ENCODE assay signal across 14 cellular contexts in the genomic region with DNA sequence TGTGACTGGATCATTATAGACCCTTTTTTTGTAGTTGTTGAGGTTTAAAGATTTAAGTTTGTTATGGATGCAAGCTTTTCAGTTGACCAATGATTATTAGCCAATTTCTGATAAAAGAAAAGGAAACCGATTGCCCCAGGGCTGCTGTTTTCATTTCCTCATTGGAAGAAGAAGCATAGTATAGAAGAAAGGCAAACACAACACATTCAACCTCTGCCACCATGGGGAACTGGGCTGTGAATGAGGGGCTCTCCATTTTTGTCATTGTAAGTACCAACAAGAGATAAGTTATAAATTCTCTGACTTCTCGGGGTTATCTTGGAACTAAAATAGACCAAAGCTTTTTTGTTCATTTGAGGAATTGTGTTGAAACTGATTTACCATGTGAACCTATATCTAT. TPM values are rescaled to one million over a fixed set of nuclear protein-coding genes. Genes with fewer than 3 reads are reported as not detected.
DNase-seq lines count a peak whose midpoint lies in the region; ATAC-seq and TF ChIP-seq lines count a peak whose summit lies in the region.
"Had no signal": no experiment of that assay in that cellular context is flagged by ENCODE, and none has a peak within 500 bp of the region (broad histone marks: within the 10 kb centered on the region; RNA-seq: fewer than 3 reads in every experiment).

A gene (plus strand): TSS at position 203 of the 400 bp plus-strand sequence. CDS start 19 bp downstream, at position 222.

- H3K4me3 ChIP-seq in OCI-LY1 (ENCODE audit: low read depth, low read length, poor library complexity, severe bottlenecking), result peak within 1 kb of the TSS; percentile 36
- H3K4me3 ChIP-seq: thyroid gland had no signal

- H3K36me3 Mint-ChIP-seq in naive B cell (peaks cover 18 to 34% of the 10 kb centered on the region in 2 donors), nephron progenitor cell (ENCODE audit: low read depth) (no peaks in the 10 kb centered on the region)
- H3K36me3 Mint-ChIP-seq: CD4-positive, CD25-positive, alpha-beta regulatory T cell had no signal

- DNase-seq in CD1c-positive myeloid dendritic cell (ENCODE audit: extremely low spot score) (peak; percentile 55), naive B cell (peak; percentile 26), NCI-H2227 (lab: John Stamatoyannopoulos, UW; ENCODE audit: unreplicated experiment) (no peak), NCI-H1417 (lab: John Stamatoyannopoulos, UW) (no peak), NCI-H1105 treated with DMSO at 0.1 percent for 48 hours (lab: John Stamatoyannopoulos, UW) (no peak), nephron progenitor cell (no peak)
- DNase-seq: amniotic stem cell; CD4-positive, CD25-positive, alpha-beta regulatory T cell; NCI-H524 treated with DMSO at 0.1 percent for 48 hours; thyroid gland had no signal

- H2AFZ ChIP-seq in OCI-LY1 (ENCODE audit: low read length), result no peak within 1 kb of the TSS; the same call in 1 of the 2 replicates

- H4K20me1 ChIP-seq in OCI-LY1 (ENCODE audit: insufficient read depth, low read length), result no peaks in the 10 kb centered on the region

- peak within 1 kb of the TSS; percentile 37; the same call in 1 of the 2 replicates for H3K9ac ChIP-seq in OCI-LY1 (ENCODE audit: low read length)

- no peaks in the 10 kb centered on the region for H3K27me3 ChIP-seq in OCI-LY1 (ENCODE audit: insufficient read depth, low read length)
- H3K27me3 ChIP-seq: thyroid gland had no signal

- peak within 1 kb of the TSS; percentile 51 for H3K27ac ChIP-seq in OCI-LY1 (ENCODE audit: low read depth, low read length, poor library complexity, severe bottlenecking)
- H3K27ac ChIP-seq: epithelial cell of prostate, thyroid gland had no signal

- H3K27me3 Mint-ChIP-seq in naive B cell (peaks cover 0 to 18% (median 0%) of the 10 kb centered on the region in 3 donors), nephron progenitor cell (ENCODE audit: low read depth, poor library complexity) (no peaks in the 10 kb centered on the region)
- H3K27me3 Mint-ChIP-seq: CD4-positive, CD25-positive, alpha-beta regulatory T cell had no signal

- ATAC-seq in GM19351 (IDR thresholded peaks at IDR 0.05; ENCODE audit: unreplicated experiment) (peak; percentile 32), naive B cell (ENCODE audit: low read depth in 2 of 2) (peak; percentile 54 to 61)

- H3K4me3 Mint-ChIP-seq in naive B cell, result peak within 1 kb of the TSS; percentile 90 to 97 (median 94)
- H3K4me3 Mint-ChIP-seq in nephron progenitor cell, result no peak within 1 kb of the TSS
- H3K4me3 Mint-ChIP-seq: CD4-positive, CD25-positive, alpha-beta regulatory T cell; T-helper 1 cell treated with Interleukin-12 subunit alpha and Interleukin-12 subunit beta and Interleukin-4 antibody, amounts not matched to agents 30 μg/mL and 1 μg/mL, for 36 hours had no signal

- no peaks in the 10 kb centered on the region for H3K9me2 ChIP-seq in OCI-LY1 (ENCODE audit: low read depth, low read length)

- H3K27ac Mint-ChIP-seq in naive B cell (peak within 1 kb of the TSS; percentile 51 to 94 (median 87)), nephron progenitor cell (no peak within 1 kb of the TSS)
- H3K27ac Mint-ChIP-seq: CD4-positive, CD25-positive, alpha-beta regulatory T cell; T-helper 1 cell treated with Interleukin-12 subunit alpha and Interleukin-12 subunit beta and Interleukin-4 antibody, amounts not matched to agents 30 μg/mL and 1 μg/mL, for 36 hours had no signal

- H3K36me3 ChIP-seq in OCI-LY1 (ENCODE audit: insufficient read depth, low read length), result no peaks in the 10 kb centered on the region
- H3K36me3 ChIP-seq: thyroid gland had no signal

- no peaks in the 10 kb centered on the region for H3F3A ChIP-seq in OCI-LY1 (ENCODE audit: insufficient read depth, low read length)

- H3K4me1 Mint-ChIP-seq in naive B cell (peaks cover 46 to 55% (median 54%) of the 10 kb centered on the region in 3 donors), nephron progenitor cell (no peaks in the 10 kb centered on the region)

- H3K4me1 ChIP-seq in OCI-LY1 (ENCODE audit: insufficient read depth, low read length, severe bottlenecking), result peaks cover 74% of the 10 kb centered on the region
- H3K4me1 ChIP-seq: thyroid gland had no signal

- peak within 1 kb of the TSS; percentile 42 for H3K4me2 ChIP-seq in OCI-LY1 (ENCODE audit: low read length)

- H3K9me3 ChIP-seq in OCI-LY1 (ENCODE audit: low read length), result no peaks in the 10 kb centered on the region
- H3K9me3 ChIP-seq: thyroid gland had no signal

- H3K9me3 Mint-ChIP-seq in naive B cell, result no peaks in the 10 kb centered on the region
- H3K9me3 Mint-ChIP-seq in nephron progenitor cell, result no peaks in the 10 kb centered on the region
- H3K9me3 Mint-ChIP-seq: CD4-positive, CD25-positive, alpha-beta regulatory T cell; T-helper 1 cell treated with Interleukin-12 subunit alpha and Interleukin-12 subunit beta and Interleukin-4 antibody, amounts not matched to agents 30 μg/mL and 1 μg/mL, for 36 hours had no signal

- H3K79me2 ChIP-seq in OCI-LY1 (ENCODE audit: insufficient read depth, low read length), result no peaks in the 10 kb centered on the region

- no peak for TF ChIP-seq CTCF in OCI-LY1 (IDR thresholded peaks at IDR 0.05; ENCODE audit: low read length)
- TF ChIP-seq CTCF in nephron progenitor cell (IDR thresholded peaks at IDR 0.05), result no peak

RNA-seq across cellular contexts. Expression of the gene that starts here (rescaled TPM):
- 100 to 1,000 TPM in 5 of 6 donors, 10 to 100 TPM in 1; 81.2 to 182 (median 161) TPM for polyA plus RNA-seq in naive B cell (ENCODE audit: low read depth in 6 of 6)

Comparison
In these comparisons a context has a peak if more than half of its experiments do, and no peak if none do; other contexts are left out.
1. DNase-seq: peak in CD1c-positive myeloid dendritic cell (single experiment) and naive B cell (single experiment); none in NCI-H2227 (single experiment), NCI-H1417 (0 of 3), NCI-H1105 treated with DMSO at 0.1 percent for 48 hours (single experiment) and nephron progenitor cell (single experiment).